ENCODE assay signal across 13 cellular contexts in genomic region chrX:4240541-4241194, GRCh38.
DNase-seq lines count a peak whose midpoint lies in the region; ATAC-seq and TF ChIP-seq lines count a peak whose summit lies in the region.
"Had no signal": no experiment of that assay in that cellular context is flagged by ENCODE, and none has a peak within 500 bp of the region (broad histone marks: within the 10 kb centered on the region; RNA-seq: fewer than 3 reads in every experiment).

No MANE protein-coding gene starts in this region.

- ATAC-seq in stimulated activated naive CD8-positive, alpha-beta T cell treated with anti-CD3 and anti-CD28 coated beads, Interleukin-15, Interleukin-2, amounts not matched to agents 100 U/mL and 50 U/mL, for 24 hours: peak; percentile 65
- ATAC-seq in sciatic nerve: no peak

- H3K27ac Mint-ChIP-seq in MCF 10A (ENCODE audit: low read depth, unreplicated experiment): no peak overlapping the region
- H3K27ac Mint-ChIP-seq: T-helper 1 cell treated with Interleukin-12 subunit alpha and Interleukin-12 subunit beta and Interleukin-4 antibody, amounts not matched to agents 30 μg/mL and 1 μg/mL, for 36 hours had no signal

- H3K4me1 Mint-ChIP-seq in MCF 10A (ENCODE audit: insufficient read depth, unreplicated experiment): no peaks in the 10 kb centered on the region

- H3K79me2 ChIP-seq in mammary epithelial cell (ENCODE audit: insufficient read depth, low read length): no peaks in the 10 kb centered on the region
- H3K79me2 ChIP-seq: parathyroid adenoma had no signal

- H3K4me3 Mint-ChIP-seq in MCF 10A (ENCODE audit: unreplicated experiment): no peak overlapping the region
- H3K4me3 Mint-ChIP-seq: T-helper 1 cell treated with Interleukin-12 subunit alpha and Interleukin-12 subunit beta and Interleukin-4 antibody, amounts not matched to agents 30 μg/mL and 1 μg/mL, for 36 hours had no signal

- no peak for TF ChIP-seq CTCF in mammary epithelial cell (conservative IDR thresholded peaks at IDR 0.05 in 1 of 2, IDR thresholded peaks at IDR 0.05 in 1 of 2; ENCODE audit: extremely low read depth in 1 of 2, insufficient read depth in 1 of 2, low read depth in 1 of 2, low read length in 2 of 2)
- TF ChIP-seq CTCF in MCF 10A (IDR thresholded peaks at IDR 0.05; ENCODE audit: unreplicated experiment): no peak
- TF ChIP-seq CTCF in prostate gland (IDR thresholded peaks at IDR 0.05): no peak

- H4K20me1 ChIP-seq in mammary epithelial cell (ENCODE audit: insufficient read depth, low read length): no peaks in the 10 kb centered on the region

- in situ Hi-C loops in mammary epithelial cell (cut with MboI; ENCODE audit: low sequenced_read_pairs in 2 of 2): no loop called here

- H3K4me2 ChIP-seq in mammary epithelial cell (ENCODE audit: insufficient read depth, low read depth, low read length): no peak overlapping the region

- H3K27ac ChIP-seq in mammary epithelial cell (ENCODE audit: insufficient read depth, low read depth, low read length): no peak overlapping the region
- no peak overlapping the region for H3K27ac ChIP-seq in prostate gland
- H3K27ac ChIP-seq: parathyroid adenoma had no signal

- DNase-seq in mammary epithelial cell (no peak), MCF 10A (ENCODE audit: unreplicated experiment) (no peak), Kasumi-1 (lab: John Stamatoyannopoulos, UW) (peak; percentile 49), T1000 (lab: John Stamatoyannopoulos, UW) (peak; percentile 2), sciatic nerve (ENCODE audit: low spot score) (no peak), prostate gland (ENCODE audit: low spot score) (no peak), retina (no peak)
- DNase-seq in stimulated activated naive CD8-positive, alpha-beta T cell treated with anti-CD3 and anti-CD28 coated beads, Interleukin-15, Interleukin-2, amounts not matched to agents 100 U/mL and 50 U/mL, for 24 hours: no peak
- DNase-seq: cerebellar nuclear complex, KG1, NCI-H446 treated with DMSO at 0.1 percent for 48 hours had no signal

- H2AFZ ChIP-seq in mammary epithelial cell (ENCODE audit: low read depth, low read length): peak overlapping the region; percentile 13
- H2AFZ ChIP-seq: parathyroid adenoma had no signal

- H3K27me3 Mint-ChIP-seq in MCF 10A (ENCODE audit: insufficient read depth, unreplicated experiment): no peaks in the 10 kb centered on the region

- dilution Hi-C loops in mammary epithelial cell (cut with HindIII; ENCODE audit: low sequenced_read_pairs): no loop called here

- H3K4me1 ChIP-seq in mammary epithelial cell (ENCODE audit: insufficient read depth, low read length) (no peaks in the 10 kb centered on the region), prostate gland (replicated peaks) (no peaks in the 10 kb centered on the region)
- H3K4me1 ChIP-seq: parathyroid adenoma had no signal

- H3K9me3 Mint-ChIP-seq in MCF 10A (ENCODE audit: unreplicated experiment): no peaks in the 10 kb centered on the region
- H3K9me3 Mint-ChIP-seq: T-helper 1 cell treated with Interleukin-12 subunit alpha and Interleukin-12 subunit beta and Interleukin-4 antibody, amounts not matched to agents 30 μg/mL and 1 μg/mL, for 36 hours had no signal

- no peak for TF ChIP-seq POLR2A in prostate gland (IDR thresholded peaks at IDR 0.05)

- CTCF ChIA-PET in mammary epithelial cell (lab: Charles Lee; ENCODE audit: low non-redundant PET) (no interaction called here), MCF 10A (lab: Yijun Ruan, JAX) (no interaction called here)

- H3K9ac ChIP-seq in mammary epithelial cell (ENCODE audit: insufficient read depth, low read length): no peak overlapping the region
- H3K9ac ChIP-seq: parathyroid adenoma had no signal

- H3K9me3 ChIP-seq in mammary epithelial cell (replicated peaks; ENCODE audit: insufficient read depth, low read length): peaks cover 27% of the 10 kb centered on the region
- no peaks in the 10 kb centered on the region for H3K9me3 ChIP-seq in prostate gland

- BruUV-seq in mammary epithelial cell (replicated peaks; lab: Mats Ljungman, UMichigan): no TSS peak
- BruUV-seq in MCF 10A (replicated peaks; lab: Mats Ljungman, UMichigan): no TSS peak

- no peaks in the 10 kb centered on the region for H3K36me3 Mint-ChIP-seq in MCF 10A (ENCODE audit: insufficient read depth, unreplicated experiment)

- H3K36me3 ChIP-seq in mammary epithelial cell (ENCODE audit: insufficient read depth, low read length) (no peaks in the 10 kb centered on the region), prostate gland (no peaks in the 10 kb centered on the region)

- WGBS in mammary epithelial cell (ENCODE audit: low coverage, missing lambda C conversion rate): 69% methylated on average over 6 of the region's 6 CpGs
- 84% methylated on average over 6 of the region's 6 CpGs for WGBS in prostate gland

- intact Hi-C loops in mammary epithelial cell (cut with micrococcal nuclease) (no loop called here), MCF 10A (cut with micrococcal nuclease) (no loop called here), sciatic nerve (cut with DNase I) (no loop called here), prostate gland (cut with DNase I) (no loop called here)

- H3K4me3 ChIP-seq in mammary epithelial cell (replicated peaks in 1 of 3; ENCODE audit: insufficient read depth in 1 of 3, low read depth in 2 of 3, low read length in 3 of 3) (no peak overlapping the region), prostate gland (no peak overlapping the region)

- H3K27me3 ChIP-seq in mammary epithelial cell (ENCODE audit: insufficient read depth, low read length): no peaks in the 10 kb centered on the region
- no peaks in the 10 kb centered on the region for H3K27me3 ChIP-seq in prostate gland (replicated peaks; ENCODE audit: insufficient read depth)

- POLR2A ChIA-PET in MCF 10A (lab: Yijun Ruan, JAX): no interaction called here

Comparison
In these comparisons a context has a peak if more than half of its experiments do, and no peak if none do; other contexts are left out.
1. DNase-seq: peak in Kasumi-1 (2 of 2) and T1000 (single experiment); none in mammary epithelial cell (single experiment), MCF 10A (single experiment), stimulated activated naive CD8-positive, alpha-beta T cell treated with anti-CD3 and anti-CD28 coated beads, Interleukin-15, Interleukin-2, amounts not matched to agents 100 U/mL and 50 U/mL, for 24 hours (single experiment), sciatic nerve (single experiment), prostate gland (single experiment) and retina (single experiment).